8 cellular contexts compared by ENCODE assay signal in genomic region chr16:8621221-8621571, GRCh38. TPM values are rescaled to one million over a fixed set of nuclear protein-coding genes. Genes with fewer than 3 reads are reported as not detected.
DNase-seq lines count a peak whose midpoint lies in the region; ATAC-seq and TF ChIP-seq lines count a peak whose summit lies in the region.

No MANE protein-coding gene starts in this region.

- H3K4me1 Mint-ChIP-seq in H9 (peaks cover 5 to 8% of the 10 kb centered on the region in 2 experiments; a peak in 2 of 4 replicates), activated B cell treated with CpG ODN at 0.5 μM for 24 hours (peaks cover 13% of the 10 kb centered on the region)

- no peak overlapping the region for H4K91ac ChIP-seq in H9 (ENCODE audit: insufficient read length, low read depth, low read length)

- H3K4me1 ChIP-seq in H9 (ENCODE audit: insufficient read depth, low read length) (no peaks in the 10 kb centered on the region), iPS DF 6.9 (ENCODE audit: control insufficient read depth, insufficient read depth, low read length) (no peaks in the 10 kb centered on the region), smooth muscle cell (ENCODE audit: low read depth) (peaks cover 6% of the 10 kb centered on the region)

- H3K79me1 ChIP-seq in H9 (ENCODE audit: insufficient read depth, low read depth, low read length, poor library complexity, severe bottlenecking): no peaks in the 10 kb centered on the region

- H3K23ac ChIP-seq in H9 (ENCODE audit: insufficient read length, low read depth, low read length): no peak overlapping the region

- no peaks in the 10 kb centered on the region for H4K20me1 ChIP-seq in H9 (ENCODE audit: control insufficient read depth, insufficient read depth, insufficient read length)
- peaks cover 35% of the 10 kb centered on the region for H4K20me1 ChIP-seq in smooth muscle cell (ENCODE audit: low read depth)

- no peaks in the 10 kb centered on the region for H3F3A ChIP-seq in smooth muscle cell (ENCODE audit: low read depth)

- no peak overlapping the region for H2BK15ac ChIP-seq in H9 (ENCODE audit: low read depth, low read length)

- H3K18ac ChIP-seq in H9 (ENCODE audit: insufficient read length, low read depth, low read length): no peak overlapping the region

- peak overlapping the region; percentile 89 to 100 for H3K4me3 Mint-ChIP-seq in H9
- H3K4me3 Mint-ChIP-seq in activated B cell treated with CpG ODN at 0.5 μM for 24 hours: peak overlapping the region; percentile 95

- no peak overlapping the region for H3K4ac ChIP-seq in H9 (ENCODE audit: low read depth, low read length)

- H3K9me3 ChIP-seq in H9 (ENCODE audit: control insufficient read depth, low read depth, low read length) (no peaks in the 10 kb centered on the region), iPS DF 6.9 (ENCODE audit: control insufficient read depth, insufficient read depth, low read length) (no peaks in the 10 kb centered on the region), smooth muscle cell (replicated peaks; ENCODE audit: low read depth) (no peaks in the 10 kb centered on the region)

- no peak overlapping the region for H3K14ac ChIP-seq in H9 (ENCODE audit: insufficient read depth, low read length)

- no peaks in the 10 kb centered on the region for H3K27me3 ChIP-seq in H9 (ENCODE audit: insufficient read depth, low read length)
- H3K27me3 ChIP-seq in iPS DF 6.9 (ENCODE audit: control insufficient read depth, insufficient read depth, low read length): no peaks in the 10 kb centered on the region
- H3K27me3 ChIP-seq in smooth muscle cell (ENCODE audit: low read depth): no peaks in the 10 kb centered on the region

- peak overlapping the region; percentile 98; the same call in 1 of the 2 replicates for H3K4me3 ChIP-seq in iPS DF 6.9 (ENCODE audit: low read length)
- peak overlapping the region; percentile 86 for H3K4me3 ChIP-seq in smooth muscle cell

- H2AFZ ChIP-seq in H9 (ENCODE audit: low read length): no peak overlapping the region
- no peak overlapping the region for H2AFZ ChIP-seq in smooth muscle cell (ENCODE audit: low read depth)

- H3K36me3 Mint-ChIP-seq in H9 (ENCODE audit: insufficient read depth in 1 of 3, low read depth in 3 of 3): peaks cover 13 to 24% (median 14%) of the 10 kb centered on the region in 3 experiments; a peak in 6 of 7 replicates
- H3K36me3 Mint-ChIP-seq in activated B cell treated with CpG ODN at 0.5 μM for 24 hours (ENCODE audit: low read depth): peaks cover 16% of the 10 kb centered on the region

- H3K27me3 Mint-ChIP-seq in H9 (ENCODE audit: low read depth) (peaks cover 7% of the 10 kb centered on the region), activated B cell treated with CpG ODN at 0.5 μM for 24 hours (peaks cover 2% of the 10 kb centered on the region)

- DNase-seq in H9 (no peak), activated B cell treated with CpG ODN at 0.5 μM for 24 hours (no peak), iPS DF 6.9 (ENCODE audit: low read depth, low spot score) (no peak), smooth muscle cell (lab: John Stamatoyannopoulos, UW; ENCODE audit: unreplicated experiment) (no peak), NAMALWA (ENCODE audit: low spot score) (no peak), HuH-7 (ENCODE audit: low spot score) (no peak), hypothalamus (lab: John Stamatoyannopoulos, UW) (no peak)

- H4K8ac ChIP-seq in H9 (replicated peaks; ENCODE audit: insufficient read length, low read depth, low read length): no peak overlapping the region

- CTCF ChIA-PET in activated B cell treated with CpG ODN at 0.5 μM for 24 hours (lab: Charles Lee): no interaction called here

- H3K9me3 Mint-ChIP-seq in H9: peaks cover 0 to 2% of the 10 kb centered on the region in 2 experiments; a peak in 1 of 5 replicates
- no peaks in the 10 kb centered on the region for H3K9me3 Mint-ChIP-seq in activated B cell treated with CpG ODN at 0.5 μM for 24 hours

- H4K5ac ChIP-seq in H9 (ENCODE audit: insufficient read length, low read depth, low read length): no peak overlapping the region

- no peak overlapping the region for H2BK5ac ChIP-seq in H9 (ENCODE audit: insufficient read length, low read length)

- H3K56ac ChIP-seq in H9 (ENCODE audit: insufficient read length, low read depth, low read length): no peak overlapping the region

- peaks cover 3% of the 10 kb centered on the region for H3K23me2 ChIP-seq in H9 (ENCODE audit: insufficient read length, low read depth, low read length, poor library complexity, severe bottlenecking)

- H2BK12ac ChIP-seq in H9 (ENCODE audit: insufficient read length, low read depth, low read length): no peak overlapping the region

- H2AK5ac ChIP-seq in H9 (ENCODE audit: insufficient read length, low read length): no peak overlapping the region

- no peak overlapping the region for H3K27ac ChIP-seq in H9 (ENCODE audit: insufficient read length, low read depth, low read length)
- no peak overlapping the region for H3K27ac ChIP-seq in iPS DF 6.9 (ENCODE audit: low read length)
- H3K27ac ChIP-seq in smooth muscle cell (ENCODE audit: low read depth): no peak overlapping the region

- TF ChIP-seq CTCF in H9 (conservative IDR thresholded peaks at IDR 0.05) (no peak), activated B cell treated with CpG ODN at 0.5 μM for 24 hours (IDR thresholded peaks at IDR 0.05) (no peak), smooth muscle cell (IDR thresholded peaks at IDR 0.05; ENCODE audit: borderline replicate concordance, insufficient read depth, poor library complexity, severe bottlenecking) (no peak)

- H3T11ph ChIP-seq in H9 (ENCODE audit: low read length): no peak overlapping the region

- peak overlapping the region; percentile 94 for H3K4me2 ChIP-seq in H9 (ENCODE audit: insufficient read depth, insufficient read length, low read length)
- peak overlapping the region; percentile 90 for H3K4me2 ChIP-seq in smooth muscle cell

- H3K27ac Mint-ChIP-seq in H9 (no peak overlapping the region), activated B cell treated with CpG ODN at 0.5 μM for 24 hours (peak overlapping the region; percentile 79)

- H3K79me2 ChIP-seq in H9 (ENCODE audit: insufficient read depth, low read length): peaks cover 8% of the 10 kb centered on the region; the same call in 1 of the 2 replicates
- peaks cover 35% of the 10 kb centered on the region for H3K79me2 ChIP-seq in smooth muscle cell (ENCODE audit: low read depth)

- no peak for ATAC-seq in activated B cell treated with CpG ODN at 0.5 μM for 24 hours (ENCODE audit: low read depth)
- ATAC-seq in HG03025 (IDR thresholded peaks at IDR 0.05; ENCODE audit: low FRiP score, unreplicated experiment): no peak

- intact Hi-C loops in activated B cell treated with CpG ODN at 0.5 μM for 24 hours (cut with micrococcal nuclease): loop anchor here (1.0 to 5.0 kb wide), 4 partner anchors 53 to 248 kb away; partner anchors contain the start of genes ABAT, CARHSP1, PMM2 and TMEM186

- H2BK20ac ChIP-seq in H9 (ENCODE audit: low read depth, low read length, poor library complexity, severe bottlenecking): no peak overlapping the region

- H3K36me3 ChIP-seq in iPS DF 6.9 (ENCODE audit: control insufficient read depth, insufficient read depth, low read length) (peaks cover 3% of the 10 kb centered on the region; the same call in 1 of the 2 replicates), smooth muscle cell (ENCODE audit: low read depth) (peaks cover 2% of the 10 kb centered on the region)

- WGBS in H9 (ENCODE audit: extremely low coverage, insufficient read length, low lambda C conversion rate): no CpG with 5 or more reads among the region's 12 CpGs
- WGBS in iPS DF 6.9 (ENCODE audit: insufficient coverage, insufficient read length): no CpG with 5 or more reads among the region's 12 CpGs
- WGBS in smooth muscle cell (ENCODE audit: low lambda C conversion rate): 25% methylated on average over 12 of the region's 12 CpGs

- H3K9ac ChIP-seq in H9 (ENCODE audit: extremely low read depth, insufficient read length, low read length): no peak overlapping the region
- no peak overlapping the region for H3K9ac ChIP-seq in smooth muscle cell (ENCODE audit: low read depth)

- POLR2A ChIA-PET in activated B cell treated with CpG ODN at 0.5 μM for 24 hours (lab: Charles Lee): interaction anchor here (0.5 to 2.0 kb wide), 4 partner anchors 176 to 469 kb away, joined by 3 to 8 read pairs (median 3); partner anchors contain the start of genes CARHSP1, PMM2 and TMEM186

- H2BK120ac ChIP-seq in H9 (ENCODE audit: low read depth, low read length, poor library complexity, severe bottlenecking): no peak overlapping the region

RNA-seq across cellular contexts. Expression of gene METTL22, which starts 0.3 kb away (rescaled TPM):
- total RNA-seq in H9 (2021) (48.9 and 51.9 TPM in 2 replicates), activated B cell treated with CpG ODN at 0.5 μM for 24 hours (36.4 and 49.6 TPM in 2 replicates), smooth muscle cell (19.2 and 21.2 TPM in 2 replicates)
- 33.0 and 37.4 TPM in 2 replicates for polyA plus RNA-seq in smooth muscle cell

RNA-seq across cellular contexts. Expression of gene TMEM114, which starts 30.9 kb away (rescaled TPM):
- total RNA-seq in H9 (2021) (0.33 and 1.2 TPM in 2 replicates), activated B cell treated with CpG ODN at 0.5 μM for 24 hours (not detected in 2 replicates), smooth muscle cell (not detected in 2 replicates)
- not detected in 2 replicates for polyA plus RNA-seq in smooth muscle cell

RNA-seq across cellular contexts. Expression of gene ABAT, which starts 53.2 kb away (rescaled TPM):
- total RNA-seq in H9 (2021): 6.2 and 7.3 TPM in 2 replicates
- total RNA-seq in activated B cell treated with CpG ODN at 0.5 μM for 24 hours: 12.6 and 13.2 TPM in 2 replicates
- total RNA-seq in smooth muscle cell: 9.2 and 11.9 TPM in 2 replicates
- 10.6 and 11.3 TPM in 2 replicates for polyA plus RNA-seq in smooth muscle cell
